Comparison of ENCODE assay signal across 19 cellular contexts in the genomic region with DNA sequence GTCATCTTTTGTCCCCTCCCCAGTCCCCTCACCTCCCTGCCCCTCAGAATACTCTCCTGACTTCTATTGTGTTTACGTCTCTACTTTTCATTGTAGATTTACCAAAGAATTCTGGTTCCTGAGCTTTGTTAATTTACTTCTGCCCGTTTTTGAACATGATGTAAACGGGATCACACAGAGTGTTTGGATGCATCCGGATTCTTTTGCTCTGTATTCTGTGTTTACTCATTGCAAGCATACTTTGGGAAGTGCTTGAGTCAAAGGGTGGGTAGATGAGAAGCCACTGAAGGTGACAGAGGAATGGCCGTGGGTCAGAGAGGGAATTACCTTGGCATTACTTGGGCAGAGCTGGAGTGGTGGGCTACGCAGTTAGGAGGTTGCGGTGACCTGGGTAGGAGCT. TPM values are rescaled to one million over a fixed set of nuclear protein-coding genes. Genes with fewer than 3 reads are reported as not detected.
DNase-seq lines count a peak whose midpoint lies in the region; ATAC-seq, FAIRE-seq and TF ChIP-seq lines count a peak whose summit lies in the region.
"Had no signal": no experiment of that assay in that cellular context is flagged by ENCODE, and none has a peak within 500 bp of the region (broad histone marks: within the 10 kb centered on the region; RNA-seq: fewer than 3 reads in every experiment).

No MANE protein-coding gene starts in this region.

- no peak overlapping the region for H2BK5ac ChIP-seq in mesendoderm (ENCODE audit: low read length)

- H3K56ac ChIP-seq in mesendoderm (ENCODE audit: low read length), result peak overlapping the region; percentile 7

- H3K9ac ChIP-seq in mesendoderm (ENCODE audit: low read length), result no peak overlapping the region

- no peak for ATAC-seq in stimulated activated naive B cell treated with anti-CD40 and anti-IgM and Interleukin-4, amounts not matched to agents 10 μg/mL and 1 μg/mL and 100 μg/mL, for 72 hours (replicated peaks)
- ATAC-seq in HG03469 (IDR thresholded peaks at IDR 0.05; ENCODE audit: unreplicated experiment) (no peak), Right ventricle myocardium superior (ENCODE audit: poor library complexity) (no peak)
- ATAC-seq: body of pancreas had no signal

- H2BK15ac ChIP-seq in mesendoderm (replicated peaks; ENCODE audit: low read depth), result no peak overlapping the region

- peaks cover 22 to 26% of the 10 kb centered on the region in 2 donors for H3K36me3 Mint-ChIP-seq in stimulated activated naive B cell treated with anti-CD40 and anti-IgM and Interleukin-4, amounts not matched to agents 10 μg/mL and 1 μg/mL and 100 μg/mL, for 72 hours
- H3K36me3 Mint-ChIP-seq: activated naive CD8-positive, alpha-beta T cell; CD8-positive, alpha-beta memory T cell had no signal

- no peak overlapping the region for H2AK5ac ChIP-seq in mesendoderm (ENCODE audit: low read length)

- H3K27ac Mint-ChIP-seq in stimulated activated naive B cell treated with anti-CD40 and anti-IgM and Interleukin-4, amounts not matched to agents 10 μg/mL and 1 μg/mL and 100 μg/mL, for 72 hours, result peak overlapping the region; percentile 10
- H3K27ac Mint-ChIP-seq: activated naive CD8-positive, alpha-beta T cell; CD8-positive, alpha-beta memory T cell had no signal

- H3K4me1 ChIP-seq in mesendoderm (ENCODE audit: control insufficient read depth, low read depth, low read length), result no peaks in the 10 kb centered on the region

- H3K4me3 Mint-ChIP-seq in stimulated activated naive B cell treated with anti-CD40 and anti-IgM and Interleukin-4, amounts not matched to agents 10 μg/mL and 1 μg/mL and 100 μg/mL, for 72 hours, result no peak overlapping the region
- H3K4me3 Mint-ChIP-seq: activated naive CD8-positive, alpha-beta T cell; CD8-positive, alpha-beta memory T cell had no signal

- H3K36me3 ChIP-seq in bronchial epithelial cell (ENCODE audit: control insufficient read depth, insufficient read depth, low read length) (no peaks in the 10 kb centered on the region), mesendoderm (ENCODE audit: control insufficient read depth, insufficient read depth, low read length) (no peaks in the 10 kb centered on the region)
- H3K36me3 ChIP-seq: gastroesophageal sphincter had no signal

- intact Hi-C loops in Right ventricle myocardium superior (cut with DNase I), result no loop called here

- no peaks in the 10 kb centered on the region for H3K27me3 ChIP-seq in bronchial epithelial cell (ENCODE audit: control insufficient read depth, insufficient read depth, low read length)
- no peaks in the 10 kb centered on the region for H3K27me3 ChIP-seq in mesendoderm (ENCODE audit: insufficient read depth, low read length, poor library complexity)
- H3K27me3 ChIP-seq: body of pancreas, gastroesophageal sphincter had no signal

- H3K9me3 Mint-ChIP-seq in stimulated activated naive B cell treated with anti-CD40 and anti-IgM and Interleukin-4, amounts not matched to agents 10 μg/mL and 1 μg/mL and 100 μg/mL, for 72 hours, result no peaks in the 10 kb centered on the region
- H3K9me3 Mint-ChIP-seq: CD8-positive, alpha-beta memory T cell had no signal

- no peak overlapping the region for H4K5ac ChIP-seq in mesendoderm (ENCODE audit: low read length)

- H2BK120ac ChIP-seq in mesendoderm (ENCODE audit: low read depth, low read length), result no peak overlapping the region

- WGBS in mesendoderm (ENCODE audit: extremely low coverage, insufficient coverage, low lambda C conversion rate), result no CpG with 5 or more reads among the region's 7 CpGs

- no peak overlapping the region for H3K4me2 ChIP-seq in mesendoderm (ENCODE audit: low read length)

- no peaks in the 10 kb centered on the region for H3K79me2 ChIP-seq in mesendoderm (ENCODE audit: control insufficient read depth, insufficient read depth, low read length)

- H3K4me1 Mint-ChIP-seq in stimulated activated naive B cell treated with anti-CD40 and anti-IgM and Interleukin-4, amounts not matched to agents 10 μg/mL and 1 μg/mL and 100 μg/mL, for 72 hours, result peaks cover 27 to 58% of the 10 kb centered on the region in 2 donors
- H3K4me1 Mint-ChIP-seq: CD8-positive, alpha-beta memory T cell had no signal

- H3K23ac ChIP-seq in mesendoderm (ENCODE audit: low read length), result no peak overlapping the region

- DNase-seq in GM12891 (ENCODE audit: insufficient read length, low spot score) (no peak), bronchial epithelial cell (ENCODE audit: low read depth) (peak; percentile 48), mesendoderm (no peak), Right ventricle myocardium superior (no peak), DMS 273 (lab: John Stamatoyannopoulos, UW; ENCODE audit: unreplicated experiment) (no peak)
- no peak for DNase-seq in stimulated activated naive B cell treated with anti-CD40 and anti-IgM and Interleukin-4, amounts not matched to agents 10 μg/mL and 1 μg/mL and 100 μg/mL, for 72 hours
- DNase-seq in stimulated activated CD4-positive, alpha-beta T cell treated with anti-CD3 and anti-CD28 coated beads, Interleukin-1b, Interleukin-23, amount 100 ng/mL, for 48 hours, result no peak
- DNase-seq: body of pancreas; CD8-positive, alpha-beta memory T cell; DMS79 treated with DMSO at 0.1 percent for 48 hours; midbrain; NCI-H1930; right cardiac atrium; RPMI8226; stimulated activated naive CD4-positive, alpha-beta T cell treated with Interleukin-2 at 50 U/mL for 16 hours had no signal

- no peak overlapping the region for H3K18ac ChIP-seq in mesendoderm (ENCODE audit: low read length)

- H3K4me3 ChIP-seq in bronchial epithelial cell (ENCODE audit: low read depth, low read length), result no peak overlapping the region
- H3K4me3 ChIP-seq in mesendoderm (ENCODE audit: low read length), result no peak overlapping the region
- H3K4me3 ChIP-seq: body of pancreas, gastroesophageal sphincter had no signal

- no peak for TF ChIP-seq CTCF in bronchial epithelial cell (IDR thresholded peaks at IDR 0.05; ENCODE audit: insufficient read depth, low read length, severe bottlenecking)

- H3K79me1 ChIP-seq in mesendoderm (ENCODE audit: low read length), result no peaks in the 10 kb centered on the region

- no peak overlapping the region for H4K8ac ChIP-seq in mesendoderm (ENCODE audit: low read depth, low read length)

- no peak for TF ChIP-seq POLR2A in GM12891 (IDR thresholded peaks at IDR 0.05; ENCODE audit: low read depth, low read length)

- H3K27me3 Mint-ChIP-seq in stimulated activated naive B cell treated with anti-CD40 and anti-IgM and Interleukin-4, amounts not matched to agents 10 μg/mL and 1 μg/mL and 100 μg/mL, for 72 hours, result peaks cover 0 to 12% of the 10 kb centered on the region in 2 donors
- H3K27me3 Mint-ChIP-seq: activated naive CD8-positive, alpha-beta T cell had no signal

- FAIRE-seq in GM12891 (lab: Jason Lieb, UNC) (peak; percentile 41), bronchial epithelial cell (lab: Jason Lieb, UNC) (no peak)
- FAIRE-seq: urothelium cell line had no signal

- no peak overlapping the region for H3K4ac ChIP-seq in mesendoderm (ENCODE audit: low read depth, low read length)

- no peak overlapping the region for H3K27ac ChIP-seq in mesendoderm (ENCODE audit: low read depth, low read length)
- H3K27ac ChIP-seq: body of pancreas had no signal

TF ChIP-seq in GM12891, 5 proteins besides CTCF, POLR2A, EP300 and RAD21:
- TF ChIP-seq TAF1 (IDR thresholded peaks at IDR 0.05; ENCODE audit: low read depth, low read length) (no peak), POU2F2 (IDR thresholded peaks at IDR 0.05; ENCODE audit: low read depth, low read length) (no peak), SPI1 (IDR thresholded peaks at IDR 0.05; ENCODE audit: low read depth, low read length) (no peak), PAX5 (IDR thresholded peaks at IDR 0.05; ENCODE audit: insufficient read depth, low read length, severe bottlenecking) (no peak), POLR2AphosphoS5 (IDR thresholded peaks at IDR 0.05; ENCODE audit: low read depth, low read length) (no peak)

RNA-seq across cellular contexts. Expression of a gene that starts 18.0 kb away (rescaled TPM):
- polyA plus RNA-seq in GM12891 (2012; ENCODE audit: low read depth, missing spikeins), result 3.9 TPM
- 1.3 and 2.4 TPM in 2 replicates for total RNA-seq in bronchial epithelial cell
- polyA plus RNA-seq in mesendoderm (2013, experiment 1 of 2), result 3.2 TPM
- polyA plus RNA-seq in mesendoderm (2013, experiment 2 of 2), result 3.0 TPM
- 30.9 TPM for total RNA-seq in Right ventricle myocardium superior
- polyA plus RNA-seq: CD8-positive, alpha-beta memory T cell had no signal
